In genomic region chr9:127192744-127193143, GRCh38 we compare ENCODE assay signal across 31 cellular contexts.
"Had no signal": no experiment of that assay in that cellular context is flagged by ENCODE, and none has a peak within 500 bp of the region (broad histone marks: within the 10 kb centered on the region; RNA-seq: fewer than 3 reads in every experiment).

No MANE protein-coding gene starts in this region.

- H3K9me3 Mint-ChIP-seq: activated CD4-positive, alpha-beta memory T cell treated with anti-CD3 and anti-CD28 coated beads for 36 hours; activated CD4-positive, alpha-beta T cell treated with anti-CD3 and anti-CD28 coated beads, Interleukin-2, amount 10 ng/mL, durations not matched to agents 24 days and 14 days; activated naive CD4-positive, alpha-beta T cell treated with anti-CD3 and anti-CD28 coated beads for 36 hours; activated naive CD4-positive, alpha-beta T cell treated with anti-CD3 and anti-CD28 coated beads, Interleukin-2, amount 50 U/mL, for 24 hours; activated naive CD8-positive, alpha-beta T cell treated with anti-CD3 and anti-CD28 coated beads for 36 hours; activated naive CD8-positive, alpha-beta T cell treated with anti-CD3 and anti-CD28 coated beads, Interleukin-2, amount 50 U/mL, for 24 hours; activated T-helper 1 cell treated with anti-CD3 and anti-CD28 coated beads, Interleukin-12 subunit alpha, Interleukin-12 subunit beta, Interleukin-2, Interleukin-4 antibody, amounts not matched to agents 30 ng/mL and 10 ng/mL and 1 ng/mL, durations not matched to agents 14 hours and 24 hours and 36 hours; activated T-helper 2 cell treated with anti-CD3 and anti-CD28 coated beads, Interferon-gamma antibody, Interleukin-2, Interleukin-4, amounts not matched to agents 10 μg/mL and 5 μg/mL and 100 μg/mL, durations not matched to agents 14 hours and 24 hours and 36 hours; brain; central memory CD8-positive, alpha-beta T cell; dendritic cell treated with granulocyte-macrophage colony-stimulating factor and Interleukin-4, amounts not matched to agents 40 ng/mL and 50 ng/mL, for 4 days had no signal

- H3K4me1 Mint-ChIP-seq: activated CD4-positive, alpha-beta T cell treated with anti-CD3 and anti-CD28 coated beads for 36 hours; activated naive CD4-positive, alpha-beta T cell treated with anti-CD3 and anti-CD28 coated beads, Interleukin-2, amount 50 U/mL, for 24 hours; activated naive CD8-positive, alpha-beta T cell treated with anti-CD3 and anti-CD28 coated beads for 36 hours; activated naive CD8-positive, alpha-beta T cell treated with anti-CD3 and anti-CD28 coated beads, Interleukin-2, amount 50 U/mL, for 24 hours; central memory CD8-positive, alpha-beta T cell had no signal

- H3K27ac Mint-ChIP-seq: activated CD4-positive, alpha-beta memory T cell treated with anti-CD3 and anti-CD28 coated beads for 36 hours; activated CD4-positive, alpha-beta T cell treated with anti-CD3 and anti-CD28 coated beads for 36 hours; activated CD4-positive, alpha-beta T cell treated with anti-CD3 and anti-CD28 coated beads, Interleukin-2, amount 10 ng/mL, durations not matched to agents 24 days and 14 days; activated CD8-positive, alpha-beta memory T cell treated with anti-CD3 and anti-CD28 coated beads, Interleukin-2, amount 10 ng/mL, durations not matched to agents 7 days and 5 days; activated CD8-positive, alpha-beta T cell treated with anti-CD3 and anti-CD28 coated beads, Interleukin-2, amount 10 ng/mL, durations not matched to agents 7 days and 5 days; activated naive CD4-positive, alpha-beta T cell treated with anti-CD3 and anti-CD28 coated beads for 36 hours; activated naive CD4-positive, alpha-beta T cell treated with anti-CD3 and anti-CD28 coated beads, Interleukin-2, amount 50 U/mL, for 24 hours; activated naive CD8-positive, alpha-beta T cell treated with anti-CD3 and anti-CD28 coated beads for 36 hours; activated naive CD8-positive, alpha-beta T cell treated with anti-CD3 and anti-CD28 coated beads, Interleukin-2, amount 50 U/mL, for 24 hours; activated T-helper 1 cell treated with anti-CD3 and anti-CD28 coated beads, Interleukin-12 subunit alpha, Interleukin-12 subunit beta, Interleukin-2, Interleukin-4 antibody, amounts not matched to agents 30 ng/mL and 10 ng/mL and 1 ng/mL, durations not matched to agents 14 hours and 24 hours and 36 hours; activated T-helper 2 cell treated with anti-CD3 and anti-CD28 coated beads, Interferon-gamma antibody, Interleukin-2, Interleukin-4, amounts not matched to agents 10 μg/mL and 5 μg/mL and 100 μg/mL, durations not matched to agents 14 hours and 24 hours and 36 hours; brain; dendritic cell treated with granulocyte-macrophage colony-stimulating factor and Interleukin-4, amounts not matched to agents 40 ng/mL and 50 ng/mL, for 4 days had no signal

- H3K36me3 Mint-ChIP-seq: activated CD4-positive, alpha-beta memory T cell treated with anti-CD3 and anti-CD28 coated beads for 36 hours; activated CD8-positive, alpha-beta memory T cell treated with anti-CD3 and anti-CD28 coated beads, Interleukin-2, amount 10 ng/mL, durations not matched to agents 7 days and 5 days; activated naive CD8-positive, alpha-beta T cell treated with anti-CD3 and anti-CD28 coated beads for 36 hours had no signal

- H3K27me3 ChIP-seq: ascending aorta, breast epithelium, cardiac muscle cell, dorsolateral prefrontal cortex, heart left ventricle had no signal

- DNase-seq: activated CD4-positive, alpha-beta memory T cell treated with anti-CD3 and anti-CD28 coated beads for 36 hours; activated CD4-positive, alpha-beta T cell treated with anti-CD3 and anti-CD28 coated beads for 36 hours; activated CD4-positive, alpha-beta T cell treated with anti-CD3 and anti-CD28 coated beads, Interleukin-2, amount 10 ng/mL, durations not matched to agents 24 days and 14 days; activated CD4-positive, CD25-positive, alpha-beta regulatory T cell; activated CD4-positive, CD25-positive, alpha-beta regulatory T cell treated with anti-CD3 and anti-CD28 coated beads, Interleukin-2, amount 50 U/mL, for 72 hours; activated CD8-positive, alpha-beta memory T cell treated with anti-CD3 and anti-CD28 coated beads, Interleukin-2, amount 10 ng/mL, durations not matched to agents 7 days and 5 days; activated CD8-positive, alpha-beta memory T cell treated with anti-CD3 and anti-CD28 coated beads, Interleukin-2, amount 50 U/mL, for 4 hours; activated CD8-positive, alpha-beta T cell treated with anti-CD3 and anti-CD28 coated beads, Interleukin-2, amount 10 ng/mL, durations not matched to agents 7 days and 5 days; activated effector memory CD4-positive, alpha-beta T cell treated with anti-CD3 and anti-CD28 coated beads, Interleukin-2, amount 50 U/mL, for 16 hours; activated naive CD4-positive, alpha-beta T cell treated with anti-CD3 and anti-CD28 coated beads for 36 hours; activated naive CD8-positive, alpha-beta T cell treated with anti-CD3 and anti-CD28 coated beads for 36 hours; activated naive CD8-positive, alpha-beta T cell treated with anti-CD3 and anti-CD28 coated beads, Interleukin-2, amount 50 U/mL, for 24 hours; activated T-cell treated with anti-CD3 and anti-CD28 coated beads, Interleukin-2, amount 50 U/mL, for 1 hour; activated T-cell treated with anti-CD3 and anti-CD28 coated beads, Interleukin-2, amount 50 U/mL, for 48 hours; dorsolateral prefrontal cortex; effector memory CD4-positive, alpha-beta T cell; foreskin fibroblast; T-helper 1 cell; T-helper 2 cell had no signal

- H3K4me3 Mint-ChIP-seq: activated CD4-positive, alpha-beta memory T cell treated with anti-CD3 and anti-CD28 coated beads for 36 hours; activated CD4-positive, alpha-beta T cell treated with anti-CD3 and anti-CD28 coated beads for 36 hours; activated CD4-positive, alpha-beta T cell treated with anti-CD3 and anti-CD28 coated beads, Interleukin-2, amount 10 ng/mL, durations not matched to agents 24 days and 14 days; activated CD8-positive, alpha-beta memory T cell treated with anti-CD3 and anti-CD28 coated beads, Interleukin-2, amount 10 ng/mL, durations not matched to agents 7 days and 5 days; activated CD8-positive, alpha-beta T cell treated with anti-CD3 and anti-CD28 coated beads, Interleukin-2, amount 10 ng/mL, durations not matched to agents 7 days and 5 days; activated naive CD4-positive, alpha-beta T cell treated with anti-CD3 and anti-CD28 coated beads for 36 hours; activated naive CD4-positive, alpha-beta T cell treated with anti-CD3 and anti-CD28 coated beads, Interleukin-2, amount 50 U/mL, for 24 hours; activated naive CD8-positive, alpha-beta T cell treated with anti-CD3 and anti-CD28 coated beads for 36 hours; activated naive CD8-positive, alpha-beta T cell treated with anti-CD3 and anti-CD28 coated beads, Interleukin-2, amount 50 U/mL, for 24 hours; activated T-helper 1 cell treated with anti-CD3 and anti-CD28 coated beads, Interleukin-12 subunit alpha, Interleukin-12 subunit beta, Interleukin-2, Interleukin-4 antibody, amounts not matched to agents 30 ng/mL and 10 ng/mL and 1 ng/mL, durations not matched to agents 14 hours and 24 hours and 36 hours; brain; central memory CD8-positive, alpha-beta T cell; dendritic cell treated with granulocyte-macrophage colony-stimulating factor and Interleukin-4, amounts not matched to agents 40 ng/mL and 50 ng/mL, for 4 days had no signal

- H3K9me3 ChIP-seq: ascending aorta, breast epithelium, heart left ventricle had no signal

- H3K27me3 Mint-ChIP-seq: activated CD4-positive, alpha-beta memory T cell treated with anti-CD3 and anti-CD28 coated beads for 36 hours; activated naive CD8-positive, alpha-beta T cell treated with anti-CD3 and anti-CD28 coated beads, Interleukin-2, amount 50 U/mL, for 24 hours; central memory CD8-positive, alpha-beta T cell had no signal

- H3K4me1 ChIP-seq: breast epithelium had no signal

- H3K36me3 ChIP-seq: ascending aorta, breast epithelium, cardiac muscle cell, heart left ventricle had no signal

- H3K27ac ChIP-seq: ascending aorta, breast epithelium, cardiac muscle cell, coronary artery, dorsolateral prefrontal cortex, heart left ventricle had no signal

- H3K4me3 ChIP-seq: ascending aorta, breast epithelium, cardiac muscle cell, coronary artery, dorsolateral prefrontal cortex, heart left ventricle had no signal

- ATAC-seq: activated CD4-positive, alpha-beta T cell treated with anti-CD3 and anti-CD28 coated beads for 36 hours; activated CD8-positive, alpha-beta memory T cell treated with anti-CD3 and anti-CD28 coated beads, Interleukin-2, amount 10 ng/mL, durations not matched to agents 7 days and 5 days; activated CD8-positive, alpha-beta T cell treated with anti-CD3 and anti-CD28 coated beads, Interleukin-2, amount 10 ng/mL, durations not matched to agents 7 days and 5 days; activated naive CD8-positive, alpha-beta T cell treated with anti-CD3 and anti-CD28 coated beads, Interleukin-2, amount 50 U/mL, for 24 hours; esophagus mucosa; heart left ventricle had no signal
